Comparison of ENCODE assay signal across 8 cellular contexts in genomic region chr9:128091144-128091543, GRCh38. TPM values are rescaled to one million over a fixed set of nuclear protein-coding genes. Genes with fewer than 3 reads are reported as not detected.
DNase-seq lines count a peak whose midpoint lies in the region; ATAC-seq lines count a peak whose summit lies in the region.

No MANE protein-coding gene starts in this region.

- peaks cover 88% of the 10 kb centered on the region for H3K79me2 ChIP-seq in GM23248 (ENCODE audit: insufficient read depth)

- no peaks in the 10 kb centered on the region for H4K20me1 ChIP-seq in GM23248 (ENCODE audit: insufficient read depth)

- 13 to 18% methylated on average over 12 to 13 of the region's 13 CpGs for WGBS in GM23248 (ENCODE audit: low coverage in 1 of 2, low lambda C conversion rate in 2 of 2, missing lambda C conversion rate in 2 of 2), 2 experiments

- H3K4me3 ChIP-seq in GM23248: peak overlapping the region; percentile 49

- peak overlapping the region; percentile 84 for H3K4me3 Mint-ChIP-seq in activated T-helper 17 cell treated with anti-CD3 and anti-CD28 coated beads, Interleukin-2, amount 50 U/mL, for 72 hours

- H2AFZ ChIP-seq in GM23248: peak overlapping the region; percentile 63

- H3K9me2 ChIP-seq in GM23248 (ENCODE audit: insufficient read depth): no peaks in the 10 kb centered on the region

- no peaks in the 10 kb centered on the region for H3K27me3 Mint-ChIP-seq in activated T-helper 17 cell treated with anti-CD3 and anti-CD28 coated beads, Interleukin-2, amount 50 U/mL, for 72 hours

- H3K36me3 ChIP-seq in GM23248 (ENCODE audit: low read depth): no peaks in the 10 kb centered on the region

- H3K36me3 Mint-ChIP-seq in activated T-helper 17 cell treated with anti-CD3 and anti-CD28 coated beads, Interleukin-2, amount 50 U/mL, for 72 hours (ENCODE audit: low read depth): peaks cover 16% of the 10 kb centered on the region

- no peaks in the 10 kb centered on the region for H3K27me3 ChIP-seq in GM23248 (replicated peaks; ENCODE audit: insufficient read depth)

- H3F3A ChIP-seq in GM23248 (ENCODE audit: insufficient read depth): peaks cover 28% of the 10 kb centered on the region

- DNase-seq in GM23248: peak; percentile 93
- DNase-seq in hippocampal formation (lab: John Stamatoyannopoulos, UW): peak; percentile 77 to 87
- peak; percentile 44 for DNase-seq in smooth muscle cell of the brain vasculature (ENCODE audit: low read depth, low spot score)
- no peak for DNase-seq in GF-D8 (lab: John Stamatoyannopoulos, UW)
- DNase-seq in NCI-H526 treated with DMSO at 0.1 percent for 48 hours (lab: John Stamatoyannopoulos, UW): no peak
- no peak for DNase-seq in OCI-M1 (lab: John Stamatoyannopoulos, UW)
- no peak for DNase-seq in HUDEP-2 (lab: John Stamatoyannopoulos, UW; ENCODE audit: unreplicated experiment in 76 of 76)

- peak overlapping the region; percentile 97 for H3K27ac Mint-ChIP-seq in activated T-helper 17 cell treated with anti-CD3 and anti-CD28 coated beads, Interleukin-2, amount 50 U/mL, for 72 hours

- peaks cover 43% of the 10 kb centered on the region for H3K4me1 Mint-ChIP-seq in activated T-helper 17 cell treated with anti-CD3 and anti-CD28 coated beads, Interleukin-2, amount 50 U/mL, for 72 hours

- H3K9me3 Mint-ChIP-seq in activated T-helper 17 cell treated with anti-CD3 and anti-CD28 coated beads, Interleukin-2, amount 50 U/mL, for 72 hours: no peaks in the 10 kb centered on the region

- no peaks in the 10 kb centered on the region for H3K9me3 ChIP-seq in GM23248 (ENCODE audit: low read depth)

- H3K4me1 ChIP-seq in GM23248 (ENCODE audit: insufficient read depth): peaks cover 27% of the 10 kb centered on the region

- H3K9ac ChIP-seq in GM23248: peak overlapping the region; percentile 67

- ATAC-seq in activated T-helper 17 cell treated with anti-CD3 and anti-CD28 coated beads, Interleukin-2, amount 50 U/mL, for 72 hours (replicated peaks): no peak

- peak overlapping the region; percentile 63 for H3K27ac ChIP-seq in GM23248

- H3K4me2 ChIP-seq in GM23248 (ENCODE audit: unreplicated experiment): peak overlapping the region; percentile 49

- in situ Hi-C loops in GM23248 (cut with MboI): no loop called here

RNA-seq across cellular contexts. Expression of gene SLC25A25, which starts 23.1 kb away (rescaled TPM):
- total RNA-seq in GM23248 (2014; rRNA removed; shearing (Covaris generic)): 17.6 and 20.2 TPM in 2 replicates
- 7.5 and 8.2 TPM in 2 replicates for polyA plus RNA-seq in GM23248 (2016; fragmentation: Nextera tagmentation; extraction: Ambion mirVana)
- 10 to 100 TPM; 10.8 to 12.7 TPM for total RNA-seq in activated T-helper 17 cell treated with anti-CD3 and anti-CD28 coated beads, Interleukin-2, amount 50 U/mL, for 72 hours

RNA-seq across cellular contexts. Expression of gene NAIF1, which starts 24.0 kb away (rescaled TPM):
- 5.6 and 9.5 TPM in 2 replicates for total RNA-seq in GM23248 (2014; rRNA removed; shearing (Covaris generic))
- 4.8 and 8.9 TPM in 2 replicates for polyA plus RNA-seq in GM23248 (2016; fragmentation: Nextera tagmentation; extraction: Ambion mirVana)
- 10 to 100 TPM in 1 of 2 donors, 1 to 10 TPM in 1; 9.0 to 15.0 TPM for total RNA-seq in activated T-helper 17 cell treated with anti-CD3 and anti-CD28 coated beads, Interleukin-2, amount 50 U/mL, for 72 hours

RNA-seq across cellular contexts. Expression of gene PTGES2, which starts 36.4 kb away (rescaled TPM):
- total RNA-seq in GM23248 (2014; rRNA removed; shearing (Covaris generic)): 68.6 and 68.9 TPM in 2 replicates
- polyA plus RNA-seq in GM23248 (2016; fragmentation: Nextera tagmentation; extraction: Ambion mirVana): 63.3 and 70.3 TPM in 2 replicates
- 10 to 100 TPM; 15.3 to 32.3 TPM for total RNA-seq in activated T-helper 17 cell treated with anti-CD3 and anti-CD28 coated beads, Interleukin-2, amount 50 U/mL, for 72 hours

RNA-seq across cellular contexts. Expression of gene LCN2, which starts 58.1 kb away (rescaled TPM):
- total RNA-seq in GM23248 (2014; rRNA removed; shearing (Covaris generic)): not detected in 2 replicates
- not detected in 2 replicates for polyA plus RNA-seq in GM23248 (2016; fragmentation: Nextera tagmentation; extraction: Ambion mirVana)
- total RNA-seq in activated T-helper 17 cell treated with anti-CD3 and anti-CD28 coated beads, Interleukin-2, amount 50 U/mL, for 72 hours: not detected

Comparison
In these comparisons a context has a peak if more than half of its experiments do, and no peak if none do; other contexts are left out.
1. DNase-seq: peak in GM23248 (single experiment), hippocampal formation (2 of 2) and smooth muscle cell of the brain vasculature (single experiment); none in GF-D8 (single experiment), NCI-H526 treated with DMSO at 0.1 percent for 48 hours (single experiment), OCI-M1 (single experiment) and HUDEP-2 (0 of 76).